In the genomic region with DNA sequence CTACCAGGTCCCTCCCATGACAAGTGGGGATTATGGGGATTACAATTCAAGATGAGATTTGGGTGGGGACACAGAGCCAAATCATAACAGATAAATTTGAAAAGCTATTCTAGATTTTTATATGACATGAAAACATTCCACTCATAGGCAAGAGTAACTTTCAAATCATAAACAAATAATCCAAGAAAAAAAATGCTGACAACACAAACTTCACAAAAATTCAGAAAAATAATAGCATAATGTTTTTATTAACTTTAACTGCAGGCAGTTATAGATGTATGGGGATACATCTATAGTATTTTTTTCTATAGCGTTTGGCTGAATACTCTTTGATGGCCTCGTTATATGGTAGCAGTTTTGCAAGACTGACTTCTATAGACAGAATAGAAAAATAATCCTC, we compare ENCODE assay signal across 7 cellular contexts.
"Had no signal": no experiment of that assay in that cellular context is flagged by ENCODE, and none has a peak within 500 bp of the region (broad histone marks: within the 10 kb centered on the region; RNA-seq: fewer than 3 reads in every experiment).

No MANE protein-coding gene starts in this region.

- H3K4me2 ChIP-seq: KMS-11 had no signal

- FAIRE-seq: HTR-8/SVneo had no signal

- DNase-seq: Karpas-422, Kasumi-1, KBM-7, KG1 had no signal

- H3K27ac ChIP-seq: HL-60, KMS-11 had no signal

- H3K9ac ChIP-seq: KMS-11 had no signal
